In the genomic region with DNA sequence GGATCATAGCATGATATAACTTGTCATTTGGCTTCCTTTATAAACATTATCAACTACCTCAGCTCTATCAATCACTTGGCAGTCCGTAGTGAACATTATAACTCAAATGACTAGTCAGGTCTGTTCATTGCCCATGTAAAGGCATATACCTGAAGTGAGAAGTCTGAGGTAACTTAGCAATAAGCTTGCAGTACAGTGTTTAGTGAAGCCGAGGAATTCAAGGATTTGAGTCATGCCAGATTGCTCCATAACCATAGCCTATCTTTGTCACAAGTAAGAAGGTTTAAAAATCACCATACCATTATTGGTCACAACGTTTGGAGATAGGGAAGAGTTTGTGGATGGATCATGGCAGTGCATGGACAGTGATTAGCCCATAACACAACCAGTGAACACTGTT, we compare ENCODE assay signal across 1 cellular context.
TF ChIP-seq lines count a peak whose summit lies in the region.

No MANE protein-coding gene starts in this region.

TF ChIP-seq in IMR-90, 13 proteins besides CTCF, POLR2A, EP300 and RAD21:
- TF ChIP-seq CEBPB (IDR thresholded peaks at IDR 0.05; ENCODE audit: low read depth, low read length), result no peak
- TF ChIP-seq USF2 (IDR thresholded peaks at IDR 0.05; ENCODE audit: low read depth, low read length), result no peak
- TF ChIP-seq MAZ (IDR thresholded peaks at IDR 0.05; ENCODE audit: borderline replicate concordance, low read depth, low read length), result no peak
- no peak for TF ChIP-seq NFE2L2 (IDR thresholded peaks at IDR 0.05; ENCODE audit: low read depth, low read length)
